In genomic region chr10:131006458-131007256, GRCh38 we compare ENCODE assay signal across 21 cellular contexts.
"Had no signal": no experiment of that assay in that cellular context is flagged by ENCODE, and none has a peak within 500 bp of the region (broad histone marks: within the 10 kb centered on the region; RNA-seq: fewer than 3 reads in every experiment).

No MANE protein-coding gene starts in this region.

- DNase-seq: IMR-90, Kasumi-1, MM.1S, NCI-H1105 treated with DMSO at 0.1 percent for 48 hours, NCI-H1417 treated with DMSO at 0.1 percent for 48 hours, NCI-H146, NCI-H1694 treated with DMSO at 0.1 percent for 48 hours, NCI-H1930, NCI-H2081, NCI-H2107, NCI-H2227 treated with DMSO at 0.1 percent for 48 hours, NCI-H524, NCI-H526 treated with DMSO at 0.1 percent for 48 hours, NCI-H748 treated with DMSO at 0.1 percent for 48 hours, Right ventricle myocardium superior, RPMI8226, SIG-M5 had no signal

- H3K4me2 ChIP-seq: KMS-11 had no signal

- H3K4me1 ChIP-seq: SJSA1 had no signal

- H3K27ac ChIP-seq: KMS-11, SJSA1, SK-N-MC had no signal

- H3K36me3 ChIP-seq: SJSA1 had no signal

- H3K4me3 ChIP-seq: SJSA1, SK-N-MC had no signal

- FAIRE-seq: RCC 7860 had no signal

- H3K9ac ChIP-seq: KMS-11 had no signal

- H3K27me3 ChIP-seq: SJSA1 had no signal
